In the genomic region with DNA sequence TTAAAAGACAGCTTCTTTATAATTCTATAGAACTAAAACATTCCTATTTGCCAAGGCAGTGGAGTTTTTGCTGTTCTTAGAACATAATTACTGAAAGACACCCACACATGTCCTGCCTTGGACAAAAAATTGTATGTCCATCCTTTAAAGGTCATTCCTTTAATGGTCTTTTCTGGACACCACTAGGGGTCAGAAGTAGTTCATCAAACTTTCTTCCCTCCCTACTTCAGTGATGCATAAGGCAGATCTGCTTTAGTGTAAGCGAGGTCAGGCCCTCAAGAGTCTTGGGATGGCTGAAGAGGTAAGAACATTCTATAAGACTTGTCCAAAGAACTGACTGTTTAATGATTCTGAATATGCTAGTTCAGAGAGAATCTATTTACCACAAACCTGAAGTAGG, we compare ENCODE assay signal across 9 cellular contexts. TPM values are rescaled to one million over a fixed set of nuclear protein-coding genes. Genes with fewer than 3 reads are reported as not detected.
DNase-seq lines count a peak whose midpoint lies in the region; ATAC-seq and TF ChIP-seq lines count a peak whose summit lies in the region.
"Had no signal": no experiment of that assay in that cellular context is flagged by ENCODE, and none has a peak within 500 bp of the region (broad histone marks: within the 10 kb centered on the region; RNA-seq: fewer than 3 reads in every experiment).

No MANE protein-coding gene starts in this region.

- H3K27ac Mint-ChIP-seq in immature natural killer cell: no peak overlapping the region

- H3K4me1 Mint-ChIP-seq in immature natural killer cell: no peaks in the 10 kb centered on the region

- TF ChIP-seq CTCF in liver (IDR thresholded peaks at IDR 0.05; ENCODE audit: low read depth, low read length, missing input control): peak; percentile 28

- H3K27ac ChIP-seq in liver (ENCODE audit: low read depth in 1 of 2, low read length in 2 of 2): no peak overlapping the region
- H3K27ac ChIP-seq: parathyroid adenoma had no signal

- 23% methylated on average over 1 of the region's 1 CpG for WGBS in liver

- peaks cover 0 to 2% (median 0%) of the 10 kb centered on the region in 6 donors for H3K9me3 Mint-ChIP-seq in immature natural killer cell

- H3K4me3 ChIP-seq in liver (ENCODE audit: low read depth in 1 of 3, low read length in 3 of 3): no peak overlapping the region

- peak; percentile 84 for ATAC-seq in GM19043 (IDR thresholded peaks at IDR 0.05; ENCODE audit: low read depth, unreplicated experiment)
- ATAC-seq in HG03521 (IDR thresholded peaks at IDR 0.05; ENCODE audit: unreplicated experiment): no peak

- H3K36me3 ChIP-seq in liver (ENCODE audit: control insufficient read depth in 4 of 4, insufficient read depth in 3 of 4, low read depth in 1 of 4, low read length in 3 of 4): no peaks in the 10 kb centered on the region

- no peak overlapping the region for H3K4me3 Mint-ChIP-seq in immature natural killer cell

- H3K27me3 ChIP-seq in liver (ENCODE audit: control insufficient read depth in 4 of 4, insufficient read depth in 4 of 4, low read length in 3 of 4): peaks cover 0 to 9% (median 0%) of the 10 kb centered on the region in 4 donors

- no peaks in the 10 kb centered on the region for H3K9me3 ChIP-seq in liver (ENCODE audit: control insufficient read depth in 4 of 4, low read length in 3 of 4)

- peaks cover 0 to 2% (median 1%) of the 10 kb centered on the region in 3 donors for H3K27me3 Mint-ChIP-seq in immature natural killer cell (ENCODE audit: low read depth in 3 of 3)

- no peaks in the 10 kb centered on the region for H3K36me3 Mint-ChIP-seq in immature natural killer cell

- TF ChIP-seq RAD21 in liver (IDR thresholded peaks at IDR 0.05): peak; percentile 68 to 72

- H3K9ac ChIP-seq in liver (ENCODE audit: low read depth in 1 of 2, low read length in 2 of 2): no peak overlapping the region
- H3K9ac ChIP-seq: parathyroid adenoma had no signal

- no peaks in the 10 kb centered on the region for H3K4me1 ChIP-seq in liver (ENCODE audit: control insufficient read depth in 4 of 4, insufficient read depth in 4 of 4, low read length in 3 of 4)
- H3K4me1 ChIP-seq: parathyroid adenoma had no signal

- DNase-seq in CD1c-positive myeloid dendritic cell (ENCODE audit: extremely low spot score) (peak; percentile 16), HuH-7.5 (ENCODE audit: low spot score) (peak; percentile 10), amniotic epithelial cell (ENCODE audit: low read depth) (peak; percentile 84), immature natural killer cell (no peak), SIG-M5 treated with dmso at 0.1 percent for 504 hours (lab: John Stamatoyannopoulos, UW; ENCODE audit: unreplicated experiment) (no peak)

TF ChIP-seq in liver, 16 proteins besides CTCF, POLR2A, EP300 and RAD21:
- no peak for TF ChIP-seq EGR1 (IDR thresholded peaks at IDR 0.05; ENCODE audit: low read depth in 2 of 2)
- peak in 1 of 2 donors; percentile 39 for TF ChIP-seq RXRA (IDR thresholded peaks at IDR 0.05)
- TF ChIP-seq, protein P1, sequence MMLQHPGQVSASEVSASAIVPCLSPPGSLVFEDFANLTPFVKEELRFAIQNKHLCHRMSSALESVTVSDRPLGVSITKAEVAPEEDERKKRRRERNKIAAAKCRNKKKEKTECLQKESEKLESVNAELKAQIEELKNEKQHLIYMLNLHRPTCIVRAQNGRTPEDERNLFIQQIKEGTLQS (IDR thresholded peaks at IDR 0.05): no peak
- TF ChIP-seq GABPA (IDR thresholded peaks at IDR 0.05 in 1 of 2, conservative IDR thresholded peaks at IDR 0.05 in 1 of 2): no peak
- no peak for TF ChIP-seq TAF1 (conservative IDR thresholded peaks at IDR 0.05)
- no peak for TF ChIP-seq HNF4A (conservative IDR thresholded peaks at IDR 0.05)
- TF ChIP-seq, protein P2, sequence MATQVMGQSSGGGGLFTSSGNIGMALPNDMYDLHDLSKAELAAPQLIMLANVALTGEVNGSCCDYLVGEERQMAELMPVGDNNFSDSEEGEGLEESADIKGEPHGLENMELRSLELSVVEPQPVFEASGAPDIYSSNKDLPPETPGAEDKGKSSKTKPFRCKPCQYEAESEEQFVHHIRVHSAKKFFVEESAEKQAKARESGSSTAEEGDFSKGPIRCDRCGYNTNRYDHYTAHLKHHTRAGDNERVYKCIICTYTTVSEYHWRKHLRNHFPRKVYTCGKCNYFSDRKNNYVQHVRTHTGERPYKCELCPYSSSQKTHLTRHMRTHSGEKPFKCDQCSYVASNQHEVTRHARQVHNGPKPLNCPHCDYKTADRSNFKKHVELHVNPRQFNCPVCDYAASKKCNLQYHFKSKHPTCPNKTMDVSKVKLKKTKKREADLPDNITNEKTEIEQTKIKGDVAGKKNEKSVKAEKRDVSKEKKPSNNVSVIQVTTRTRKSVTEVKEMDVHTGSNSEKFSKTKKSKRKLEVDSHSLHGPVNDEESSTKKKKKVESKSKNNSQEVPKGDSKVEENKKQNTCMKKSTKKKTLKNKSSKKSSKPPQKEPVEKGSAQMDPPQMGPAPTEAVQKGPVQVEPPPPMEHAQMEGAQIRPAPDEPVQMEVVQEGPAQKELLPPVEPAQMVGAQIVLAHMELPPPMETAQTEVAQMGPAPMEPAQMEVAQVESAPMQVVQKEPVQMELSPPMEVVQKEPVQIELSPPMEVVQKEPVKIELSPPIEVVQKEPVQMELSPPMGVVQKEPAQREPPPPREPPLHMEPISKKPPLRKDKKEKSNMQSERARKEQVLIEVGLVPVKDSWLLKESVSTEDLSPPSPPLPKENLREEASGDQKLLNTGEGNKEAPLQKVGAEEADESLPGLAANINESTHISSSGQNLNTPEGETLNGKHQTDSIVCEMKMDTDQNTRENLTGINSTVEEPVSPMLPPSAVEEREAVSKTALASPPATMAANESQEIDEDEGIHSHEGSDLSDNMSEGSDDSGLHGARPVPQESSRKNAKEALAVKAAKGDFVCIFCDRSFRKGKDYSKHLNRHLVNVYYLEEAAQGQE (IDR thresholded peaks at IDR 0.05): no peak
- TF ChIP-seq, protein P3, sequence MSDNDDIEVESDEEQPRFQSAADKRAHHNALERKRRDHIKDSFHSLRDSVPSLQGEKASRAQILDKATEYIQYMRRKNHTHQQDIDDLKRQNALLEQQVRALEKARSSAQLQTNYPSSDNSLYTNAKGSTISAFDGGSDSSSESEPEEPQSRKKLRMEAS (IDR thresholded peaks at IDR 0.05): no peak

RNA-seq across cellular contexts. Expression of a gene that starts 4.3 kb away (rescaled TPM):
- not detected for total RNA-seq in liver
- polyA plus RNA-seq in liver (not detected), immature natural killer cell (not detected)

RNA-seq across cellular contexts. Expression of a gene that starts 22.1 kb away (rescaled TPM):
- 1,000 to 10,000 TPM in 1 of 2 donors, 1 to 10 TPM in 1; 5.7 to 3,950 TPM for total RNA-seq in liver
- polyA plus RNA-seq in liver: 10 to 100 TPM; 13.6 to 86.8 TPM
- polyA plus RNA-seq in immature natural killer cell: 100 to 1,000 TPM; 155 to 747 (median 736) TPM

RNA-seq across cellular contexts. Expression of a gene that starts 29.5 kb away (rescaled TPM):
- total RNA-seq in liver: 1 to 10 TPM in 1 of 2 donors, not detected in 1; 6.0 TPM
- polyA plus RNA-seq in liver (under 1 TPM in 1 of 2 donors, not detected in 1; 0.72 TPM), immature natural killer cell (1 to 10 TPM in 1 of 3 donors, not detected in 2; 1.2 TPM)

RNA-seq across cellular contexts. Expression of a gene that starts 44.9 kb away (rescaled TPM):
- 10 to 100 TPM in 1 of 2 donors, not detected in 1; 75.1 TPM for total RNA-seq in liver
- polyA plus RNA-seq in liver: not detected
- not detected for polyA plus RNA-seq in immature natural killer cell

RNA-seq across cellular contexts. Expression of a gene that starts 49.8 kb away (rescaled TPM):
- over 10,000 TPM in 1 of 2 donors, not detected in 1; 55,632 TPM for total RNA-seq in liver
- under 1 TPM in 1 of 2 donors, not detected in 1; 0.71 TPM for polyA plus RNA-seq in liver
- 1 to 10 TPM in 1 of 3 donors, not detected in 2; 1.9 TPM for polyA plus RNA-seq in immature natural killer cell

Comparison
In these comparisons a context has a peak if more than half of its experiments do, and no peak if none do; other contexts are left out.
1. DNase-seq: peak in CD1c-positive myeloid dendritic cell (single experiment), HuH-7.5 (single experiment) and amniotic epithelial cell (single experiment); none in immature natural killer cell (0 of 3) and SIG-M5 treated with dmso at 0.1 percent for 504 hours (single experiment).